In the genomic region with DNA sequence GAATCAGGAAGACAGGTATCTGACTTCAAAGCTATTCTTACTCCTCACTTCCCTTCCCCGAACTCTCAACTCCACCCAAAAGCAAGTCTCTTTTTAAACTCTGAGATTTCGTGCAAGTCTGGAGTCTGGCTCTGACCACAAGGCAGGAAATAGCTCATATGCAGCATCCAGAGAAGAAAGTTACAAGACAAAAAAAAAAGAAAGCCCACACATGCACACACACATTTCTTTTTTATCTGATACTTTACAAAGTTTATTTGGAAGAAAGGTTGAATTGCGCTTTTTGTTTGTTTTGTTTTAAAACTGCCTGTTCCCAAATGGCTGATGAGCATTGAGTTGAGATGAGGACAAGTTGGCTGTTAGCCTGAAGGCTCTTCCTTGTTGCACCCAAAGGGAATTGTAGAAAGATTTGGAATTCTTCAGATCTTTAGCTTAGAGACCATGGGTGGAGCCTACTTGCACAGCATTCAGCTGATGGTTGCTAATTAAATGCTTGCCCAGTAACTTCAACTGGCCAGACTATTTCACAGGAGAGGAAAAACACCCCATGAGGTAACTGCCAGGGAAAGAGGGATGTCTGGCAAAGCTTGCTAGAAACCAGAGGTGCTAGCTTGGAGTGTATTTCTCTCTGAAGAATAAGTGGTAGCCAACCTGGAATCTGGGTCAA, we compare ENCODE assay signal across 9 cellular contexts.
DNase-seq lines count a peak whose midpoint lies in the region; ATAC-seq and TF ChIP-seq lines count a peak whose summit lies in the region.
"Had no signal": no experiment of that assay in that cellular context is flagged by ENCODE, and none has a peak within 500 bp of the region (broad histone marks: within the 10 kb centered on the region; RNA-seq: fewer than 3 reads in every experiment).

No MANE protein-coding gene starts in this region.

- no peaks in the 10 kb centered on the region for H3K9me3 ChIP-seq in BLaER1 treated with 17β-estradiol and CSF1 and Interleukin-3, amounts not matched to agents 10 nM and 100 nM (replicated peaks in 1 of 11)
- no peaks in the 10 kb centered on the region for H3K9me3 ChIP-seq in upper lobe of right lung

- peak overlapping the region; percentile 45 for H3K4me3 Mint-ChIP-seq in activated T-cell treated with anti-CD3 and anti-CD28 coated beads, Interleukin-2, amount 50 U/mL, for 24 hours

- peaks cover 8% of the 10 kb centered on the region for H3K9me3 Mint-ChIP-seq in activated T-cell treated with anti-CD3 and anti-CD28 coated beads, Interleukin-2, amount 50 U/mL, for 24 hours

- H3K36me3 Mint-ChIP-seq in activated T-cell treated with anti-CD3 and anti-CD28 coated beads, Interleukin-2, amount 50 U/mL, for 24 hours (ENCODE audit: low read depth): no peaks in the 10 kb centered on the region

- no peak overlapping the region for H3K4me3 ChIP-seq in BLaER1 treated with 17β-estradiol and CSF1 and Interleukin-3, amounts not matched to agents 10 nM and 100 nM
- no peak overlapping the region for H3K4me3 ChIP-seq in upper lobe of right lung

- H3K27me3 Mint-ChIP-seq in activated T-cell treated with anti-CD3 and anti-CD28 coated beads, Interleukin-2, amount 50 U/mL, for 24 hours: no peaks in the 10 kb centered on the region

- peaks cover 8 to 24% (median 11%) of the 10 kb centered on the region in 10 experiments for H3K4me1 ChIP-seq in BLaER1 treated with 17β-estradiol and CSF1 and Interleukin-3, amounts not matched to agents 10 nM and 100 nM
- peaks cover 14% of the 10 kb centered on the region for H3K4me1 ChIP-seq in upper lobe of right lung

- H3K4me1 Mint-ChIP-seq in activated T-cell treated with anti-CD3 and anti-CD28 coated beads, Interleukin-2, amount 50 U/mL, for 24 hours (ENCODE audit: low read depth): peaks cover 40% of the 10 kb centered on the region

- H4K20me1 ChIP-seq in BLaER1 treated with 17β-estradiol and CSF1 and Interleukin-3, amounts not matched to agents 10 nM and 100 nM: no peaks in the 10 kb centered on the region

- ATAC-seq in GM19351 (IDR thresholded peaks at IDR 0.05; ENCODE audit: unreplicated experiment) (peak; percentile 98), HG03280 (IDR thresholded peaks at IDR 0.05; ENCODE audit: unreplicated experiment) (peak; percentile 98), upper lobe of right lung (peak; percentile 25)
- ATAC-seq: HCT116 had no signal

- no peak for TF ChIP-seq CTCF in upper lobe of right lung (IDR thresholded peaks at IDR 0.05)

- H3K27me3 ChIP-seq in BLaER1 treated with 17β-estradiol and CSF1 and Interleukin-3, amounts not matched to agents 10 nM and 100 nM: no peaks in the 10 kb centered on the region
- H3K27me3 ChIP-seq in upper lobe of right lung: no peaks in the 10 kb centered on the region

- H3K27ac Mint-ChIP-seq in activated T-cell treated with anti-CD3 and anti-CD28 coated beads, Interleukin-2, amount 50 U/mL, for 24 hours: peak overlapping the region; percentile 90

- no peaks in the 10 kb centered on the region for H3K36me3 ChIP-seq in BLaER1 treated with 17β-estradiol and CSF1 and Interleukin-3, amounts not matched to agents 10 nM and 100 nM
- H3K36me3 ChIP-seq in upper lobe of right lung: no peaks in the 10 kb centered on the region

- no peak for DNase-seq in activated T-cell treated with anti-CD3 and anti-CD28 coated beads, Interleukin-2, amount 50 U/mL, for 24 hours
- DNase-seq in iris pigment epithelial cell (ENCODE audit: low read depth) (peak; percentile 30), upper lobe of right lung (no peak), NCI-H2171 treated with DMSO at 0.1 percent for 48 hours (lab: John Stamatoyannopoulos, UW) (no peak), cerebellum (ENCODE audit: low spot score) (no peak)

- peak overlapping the region; percentile 20 to 78 (median 49); a peak in 20 of 22 replicates for H3K4me2 ChIP-seq in BLaER1 treated with 17β-estradiol and CSF1 and Interleukin-3, amounts not matched to agents 10 nM and 100 nM

- peak overlapping the region in 1 of 11 experiments; percentile 21; a peak in 1 of 22 replicates for H3K27ac ChIP-seq in BLaER1 treated with 17β-estradiol and CSF1 and Interleukin-3, amounts not matched to agents 10 nM and 100 nM
- peak overlapping the region; percentile 15 for H3K27ac ChIP-seq in upper lobe of right lung

- intact Hi-C loops in upper lobe of right lung (cut with DNase I): no loop called here

- no peak overlapping the region for H3K9ac ChIP-seq in BLaER1 treated with 17β-estradiol and CSF1 and Interleukin-3, amounts not matched to agents 10 nM and 100 nM

Comparison
In these comparisons a context has a peak if more than half of its experiments do, and no peak if none do; other contexts are left out.
1. ATAC-seq: peak in every context shown above with its lines; median percentile 98 in GM19351; 98 in HG03280; 25 in upper lobe of right lung.